ENCODE assay signal across 12 cellular contexts in genomic region chr4:71074452-71075299, GRCh38.
DNase-seq lines count a peak whose midpoint lies in the region; ATAC-seq, FAIRE-seq and TF ChIP-seq lines count a peak whose summit lies in the region.
"Had no signal": no experiment of that assay in that cellular context is flagged by ENCODE, and none has a peak within 500 bp of the region (broad histone marks: within the 10 kb centered on the region; RNA-seq: fewer than 3 reads in every experiment).

No MANE protein-coding gene starts in this region.

- 45% methylated on average over 10 of the region's 10 CpGs for WGBS in A549 (ENCODE audit: missing lambda C conversion rate)
- no CpG with 5 or more reads among the region's 10 CpGs for WGBS in neuronal stem cell (ENCODE audit: extremely low coverage in 2 of 2, insufficient read length in 2 of 2, insufficient replicate concordance in 1 of 2), 2 donors
- WGBS in upper lobe of left lung, 2 donors: 37 to 39% methylated on average over 10 of the region's 10 CpGs

- FAIRE-seq in A549 (lab: Jason Lieb, UNC) (no peak), endothelial cell of umbilical vein (lab: Jason Lieb, UNC) (peak; percentile 12)

- no peak overlapping the region for H4K8ac ChIP-seq in neuronal stem cell (ENCODE audit: low read depth, low read length)

- H3K9me3 ChIP-seq in A549: no peaks in the 10 kb centered on the region
- H3K9me3 ChIP-seq in endothelial cell of umbilical vein (replicated peaks; ENCODE audit: control insufficient read depth, insufficient read depth, low read length): no peaks in the 10 kb centered on the region
- H3K9me3 ChIP-seq in neuronal stem cell (replicated peaks in 1 of 2; ENCODE audit: control insufficient read depth in 2 of 2, insufficient read depth in 1 of 2, low read depth in 1 of 2, low read length in 2 of 2): no peaks in the 10 kb centered on the region
- no peaks in the 10 kb centered on the region for H3K9me3 ChIP-seq in upper lobe of left lung
- H3K9me3 ChIP-seq: BE2C had no signal

- ATAC-seq in A549 (peak in 1 of 2 experiments; percentile 38; a peak in 1 of 6 replicates), upper lobe of left lung (ENCODE audit: low FRiP score in 2 of 2) (no peak), GM18861 (IDR thresholded peaks at IDR 0.05; ENCODE audit: unreplicated experiment) (no peak), GM19452 (IDR thresholded peaks at IDR 0.05; ENCODE audit: unreplicated experiment) (no peak)
- ATAC-seq: activated CD8-positive, alpha-beta T cell treated with anti-CD3 and anti-CD28 coated beads for 36 hours had no signal

- H2AFZ ChIP-seq in endothelial cell of umbilical vein (ENCODE audit: low read depth, low read length) (no peak overlapping the region), neuronal stem cell (ENCODE audit: low read length) (peak overlapping the region; percentile 49)

- H3K14ac ChIP-seq in neuronal stem cell (ENCODE audit: low read length): no peak overlapping the region

- TF ChIP-seq POLR2A in A549 (IDR thresholded peaks at IDR 0.05; ENCODE audit: low read length) (no peak), endothelial cell of umbilical vein (IDR thresholded peaks at IDR 0.05; ENCODE audit: low read depth, low read length) (no peak), upper lobe of left lung (IDR thresholded peaks at IDR 0.05) (no peak)

- H3K4ac ChIP-seq in neuronal stem cell (ENCODE audit: low read length): no peak overlapping the region

- DNase-seq in A549 (ENCODE audit: low read depth in 1 of 2, low spot score in 1 of 2): no peak
- peak; percentile 2 for DNase-seq in NCI-H69 (lab: John Stamatoyannopoulos, UW)
- no peak for DNase-seq in endothelial cell of umbilical vein (ENCODE audit: low read depth, low spot score)
- DNase-seq in neuronal stem cell (ENCODE audit: low spot score): no peak
- no peak for DNase-seq in upper lobe of left lung
- DNase-seq in foreskin melanocyte: no peak
- DNase-seq: activated CD8-positive, alpha-beta T cell treated with anti-CD3 and anti-CD28 coated beads for 36 hours; BE2C; naive B cell; NCI-H1105 treated with DMSO at 0.1 percent for 48 hours had no signal

- H3K27me3 ChIP-seq in endothelial cell of umbilical vein (ENCODE audit: control insufficient read depth in 2 of 2, insufficient read depth in 2 of 2, low read length in 2 of 2): peaks cover 0 to 4% of the 10 kb centered on the region in 2 experiments
- H3K27me3 ChIP-seq in neuronal stem cell (ENCODE audit: control insufficient read depth in 3 of 3, insufficient read depth in 3 of 3, low read depth in 1 of 3, low read length in 3 of 3): no peaks in the 10 kb centered on the region
- no peaks in the 10 kb centered on the region for H3K27me3 ChIP-seq in upper lobe of left lung
- H3K27me3 ChIP-seq: BE2C had no signal

- no peaks in the 10 kb centered on the region for H4K20me1 ChIP-seq in endothelial cell of umbilical vein (replicated peaks; ENCODE audit: control insufficient read depth, extremely low read depth, insufficient read depth, low read length)

- CTCF ChIA-PET in A549 (lab: Yijun Ruan, JAX) (no interaction called here), endothelial cell of umbilical vein (lab: Charles Lee) (no interaction called here)

- BruUV-seq in endothelial cell of umbilical vein (replicated peaks; lab: Mats Ljungman, UMichigan): no TSS peak

- intact Hi-C loops in endothelial cell of umbilical vein (cut with micrococcal nuclease): no loop called here

- TF ChIP-seq EP300 in A549 (IDR thresholded peaks at IDR 0.05) (no peak), upper lobe of left lung (IDR thresholded peaks at IDR 0.05) (no peak)

- H3K23ac ChIP-seq in neuronal stem cell (ENCODE audit: low read depth, low read length, poor library complexity): no peak overlapping the region

- no peaks in the 10 kb centered on the region for H3K79me1 ChIP-seq in neuronal stem cell (ENCODE audit: low read depth, low read length)

- dilution Hi-C loops in endothelial cell of umbilical vein (cut with MboI; ENCODE audit: extremely low pct_ligation_motif_present, low sequenced_read_pairs): no loop called here

- no peaks in the 10 kb centered on the region for H3K9me1 ChIP-seq in endothelial cell of umbilical vein (replicated peaks; ENCODE audit: control insufficient read depth, extremely low read depth, insufficient read depth, low read length)

- H3K4me2 ChIP-seq in A549 (peak overlapping the region; percentile 61), endothelial cell of umbilical vein (ENCODE audit: insufficient read depth, low read length) (no peak overlapping the region), neuronal stem cell (ENCODE audit: insufficient read depth, low read length, poor library complexity, severe bottlenecking) (no peak overlapping the region)

- no peak overlapping the region for H2BK12ac ChIP-seq in neuronal stem cell (ENCODE audit: low read length)

- no peak overlapping the region for H2BK5ac ChIP-seq in neuronal stem cell (ENCODE audit: low read length)

- no peak overlapping the region for H2AK5ac ChIP-seq in neuronal stem cell (ENCODE audit: low read depth, low read length)

- TF ChIP-seq CTCF in A549 (IDR thresholded peaks at IDR 0.05): no peak
- TF ChIP-seq CTCF in endothelial cell of umbilical vein (IDR thresholded peaks at IDR 0.05; ENCODE audit: extremely low read depth in 1 of 2, insufficient read depth in 1 of 2, low read depth in 1 of 2, low read length in 2 of 2): no peak
- TF ChIP-seq CTCF in upper lobe of left lung (IDR thresholded peaks at IDR 0.05): no peak

- H3K9ac ChIP-seq in endothelial cell of umbilical vein (replicated peaks; ENCODE audit: extremely low read depth, insufficient read depth, low read length) (no peak overlapping the region), neuronal stem cell (ENCODE audit: low read depth, low read length, poor library complexity) (no peak overlapping the region)

- no peak overlapping the region for H4K91ac ChIP-seq in neuronal stem cell (ENCODE audit: low read depth, low read length, poor library complexity)

- TF ChIP-seq RAD21 in A549 (conservative IDR thresholded peaks at IDR 0.05 in 1 of 2, IDR thresholded peaks at IDR 0.05 in 1 of 2): no peak

- 0 out of 6 replicates have a peak overlapping the region, but pooled peaks of 1 of the 2 experiments have one; percentile 39 for H3K27ac ChIP-seq in A549
- H3K27ac ChIP-seq in endothelial cell of umbilical vein (ENCODE audit: insufficient read depth, low read depth, low read length): no peak overlapping the region
- no peak overlapping the region for H3K27ac ChIP-seq in neuronal stem cell (replicated peaks; ENCODE audit: low read length)
- H3K27ac ChIP-seq in upper lobe of left lung: no peak overlapping the region

- no peaks in the 10 kb centered on the region for H3K79me2 ChIP-seq in endothelial cell of umbilical vein (ENCODE audit: control insufficient read depth, insufficient read depth, low read length)

- POLR2A ChIA-PET in A549 (lab: Yijun Ruan, JAX): no interaction called here
- POLR2A ChIA-PET in endothelial cell of umbilical vein (lab: Charles Lee): no interaction called here

- H3K36me3 ChIP-seq in endothelial cell of umbilical vein (ENCODE audit: control insufficient read depth in 2 of 2, extremely low read depth in 1 of 2, insufficient read depth in 2 of 2, low read length in 2 of 2) (no peaks in the 10 kb centered on the region), neuronal stem cell (replicated peaks in 1 of 2; ENCODE audit: control insufficient read depth in 2 of 2, insufficient read depth in 2 of 2, low read length in 2 of 2) (no peaks in the 10 kb centered on the region), upper lobe of left lung (no peaks in the 10 kb centered on the region)
- H3K36me3 ChIP-seq: BE2C had no signal

- H2BK120ac ChIP-seq in neuronal stem cell (ENCODE audit: low read depth, low read length): no peak overlapping the region

- H3K4me3 ChIP-seq in A549 (no peak overlapping the region), endothelial cell of umbilical vein (replicated peaks in 1 of 3; ENCODE audit: insufficient read depth in 1 of 3, low read depth in 1 of 3, low read length in 3 of 3) (no peak overlapping the region), neuronal stem cell (ENCODE audit: low read length in 2 of 2) (no peak overlapping the region), upper lobe of left lung (no peak overlapping the region)

- H3K4me1 ChIP-seq in A549 (no peaks in the 10 kb centered on the region), endothelial cell of umbilical vein (ENCODE audit: control insufficient read depth, extremely low read depth, insufficient read depth, low read length) (no peaks in the 10 kb centered on the region), neuronal stem cell (ENCODE audit: control insufficient read depth in 2 of 2, insufficient read depth in 1 of 2, low read depth in 1 of 2, low read length in 2 of 2) (peaks cover 0 to 4% of the 10 kb centered on the region in 2 donors), upper lobe of left lung (peaks cover 0 to 10% (median 8%) of the 10 kb centered on the region in 4 donors)
- H3K4me1 ChIP-seq: BE2C had no signal

- H3K18ac ChIP-seq in neuronal stem cell (ENCODE audit: low read length): no peak overlapping the region

- H2BK15ac ChIP-seq in neuronal stem cell (ENCODE audit: low read length): no peak overlapping the region

TF ChIP-seq in A549, 52 proteins besides CTCF, POLR2A, EP300 and RAD21 (continues in another document):
- no peak for TF ChIP-seq JUN (IDR thresholded peaks at IDR 0.05)
- TF ChIP-seq HOXB5 (CRISPR knock-in tag; IDR thresholded peaks at IDR 0.05): no peak
- no peak for TF ChIP-seq ATOH8 (CRISPR knock-in tag; IDR thresholded peaks at IDR 0.05; ENCODE audit: low read depth)

TF ChIP-seq in endothelial cell of umbilical vein, 7 proteins besides CTCF, POLR2A, EP300 and RAD21:
- TF ChIP-seq MAX (IDR thresholded peaks at IDR 0.05; ENCODE audit: insufficient read depth, insufficient read length): no peak
- no peak for TF ChIP-seq JUN (IDR thresholded peaks at IDR 0.05; ENCODE audit: borderline replicate concordance, insufficient read depth, insufficient read length, low read depth)
- no peak for TF ChIP-seq FOS (IDR thresholded peaks at IDR 0.05; ENCODE audit: borderline replicate concordance, insufficient read depth, low read length)
- TF ChIP-seq EZH2 (IDR thresholded peaks at IDR 0.05; ENCODE audit: borderline replicate concordance, low read depth, low read length, severe bottlenecking): no peak
- no peak for TF ChIP-seq GATA2 (IDR thresholded peaks at IDR 0.05; ENCODE audit: insufficient read depth, insufficient read length, low read depth, low read length)
- TF ChIP-seq MYC (IDR thresholded peaks at IDR 0.05; ENCODE audit: low read depth, low read length): no peak
- TF ChIP-seq POLR2AphosphoS5 (IDR thresholded peaks at IDR 0.05; ENCODE audit: insufficient read depth, low read depth, low read length): no peak
